11 cellular contexts compared by ENCODE assay signal in the genomic region with DNA sequence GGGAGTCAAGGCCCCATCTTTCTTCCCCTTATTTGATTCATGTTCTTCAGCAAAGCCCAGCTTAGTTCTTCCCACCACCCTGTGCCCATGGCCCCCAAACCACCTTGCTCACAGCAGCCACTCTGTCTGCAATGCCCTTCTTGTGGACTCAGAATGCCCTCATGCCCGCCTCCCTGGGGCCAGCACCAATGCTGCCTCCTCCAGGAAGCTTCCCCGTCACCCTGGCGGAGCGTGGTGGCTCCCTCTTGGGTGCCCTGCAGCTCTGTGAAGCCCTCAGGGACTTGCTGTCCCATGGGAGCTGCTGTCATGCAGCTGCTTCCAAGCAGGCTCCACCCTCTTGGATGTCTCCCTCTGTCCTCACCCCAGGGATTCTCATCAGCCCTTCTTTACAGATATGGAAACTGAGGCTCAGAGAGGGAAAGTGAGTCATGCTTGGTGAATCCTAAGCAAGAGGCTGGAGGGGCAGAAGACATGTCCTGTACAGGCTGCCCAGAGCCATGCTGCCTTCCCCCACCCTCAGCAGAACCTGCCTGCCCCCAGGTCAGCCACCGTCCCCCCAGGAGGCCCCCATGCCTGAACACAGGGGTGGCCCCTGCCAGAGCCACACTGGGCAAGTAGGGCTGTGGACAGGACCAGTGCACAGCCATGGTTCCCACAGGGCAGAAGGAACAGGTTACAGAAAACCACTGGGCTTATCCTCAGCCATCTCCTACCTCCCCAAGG. TPM values are rescaled to one million over a fixed set of nuclear protein-coding genes. Genes with fewer than 3 reads are reported as not detected.
DNase-seq lines count a peak whose midpoint lies in the region; ATAC-seq, FAIRE-seq and TF ChIP-seq lines count a peak whose summit lies in the region.
"Had no signal": no experiment of that assay in that cellular context is flagged by ENCODE, and none has a peak within 500 bp of the region (broad histone marks: within the 10 kb centered on the region; RNA-seq: fewer than 3 reads in every experiment).

No MANE protein-coding gene starts in this region.

- DNase-seq in left ventricle myocardium superior: peak; percentile 18
- DNase-seq in left ventricle myocardium inferior: no peak
- peak; percentile 49 for DNase-seq in activated CD8-positive, alpha-beta T cell treated with anti-CD3 and anti-CD28 coated beads for 36 hours
- DNase-seq in nephron progenitor cell: no peak
- DNase-seq in occipital lobe (lab: John Stamatoyannopoulos, UW): no peak
- no peak for DNase-seq in transverse colon
- DNase-seq in H54 (ENCODE audit: insufficient read length, low spot score): no peak
- DNase-seq: ovary had no signal

- H3K9me3 ChIP-seq in left ventricle myocardium inferior (replicated peaks) (peaks cover 8% of the 10 kb centered on the region), transverse colon (no peaks in the 10 kb centered on the region)
- H3K9me3 ChIP-seq: ovary, suprapubic skin had no signal

- H3K9me3 Mint-ChIP-seq in activated CD8-positive, alpha-beta T cell treated with anti-CD3 and anti-CD28 coated beads for 36 hours: peaks cover 12% of the 10 kb centered on the region
- H3K9me3 Mint-ChIP-seq in nephron progenitor cell: peaks cover 7% of the 10 kb centered on the region

- H3K27me3 ChIP-seq in left ventricle myocardium inferior (ENCODE audit: low read depth): peaks cover 22% of the 10 kb centered on the region
- no peaks in the 10 kb centered on the region for H3K27me3 ChIP-seq in transverse colon
- H3K27me3 ChIP-seq: ovary had no signal

- TF ChIP-seq EP300 in transverse colon (IDR thresholded peaks at IDR 0.05; ENCODE audit: low read depth): no peak

- TF ChIP-seq POLR2A in transverse colon (IDR thresholded peaks at IDR 0.05) (no peak), H54 (IDR thresholded peaks at IDR 0.05; ENCODE audit: low read depth, low read length) (no peak)

- H3K27ac Mint-ChIP-seq in activated CD8-positive, alpha-beta T cell treated with anti-CD3 and anti-CD28 coated beads for 36 hours: peak overlapping the region; percentile 93
- H3K27ac Mint-ChIP-seq in nephron progenitor cell: no peak overlapping the region

- TF ChIP-seq CTCF in left ventricle myocardium inferior (IDR thresholded peaks at IDR 0.05; ENCODE audit: borderline replicate concordance) (no peak), nephron progenitor cell (IDR thresholded peaks at IDR 0.05) (no peak), transverse colon (IDR thresholded peaks at IDR 0.05) (no peak)
- no peak for TF ChIP-seq CTCF in activated CD8-positive, alpha-beta T cell treated with anti-CD3 and anti-CD28 coated beads for 36 hours (IDR thresholded peaks at IDR 0.05)

- ATAC-seq in left ventricle myocardium superior (no peak), HG02938 (IDR thresholded peaks at IDR 0.05; ENCODE audit: unreplicated experiment) (peak; percentile 32)
- peak; percentile 6 for ATAC-seq in activated CD8-positive, alpha-beta T cell treated with anti-CD3 and anti-CD28 coated beads for 36 hours

- no peak overlapping the region for H3K4me3 ChIP-seq in left ventricle myocardium inferior
- no peak overlapping the region for H3K4me3 ChIP-seq in transverse colon
- H3K4me3 ChIP-seq: ovary, suprapubic skin had no signal

- peaks cover 15% of the 10 kb centered on the region for H3K36me3 Mint-ChIP-seq in activated CD8-positive, alpha-beta T cell treated with anti-CD3 and anti-CD28 coated beads for 36 hours (ENCODE audit: low read depth)
- H3K36me3 Mint-ChIP-seq in nephron progenitor cell (ENCODE audit: low read depth): no peaks in the 10 kb centered on the region

- FAIRE-seq in H54 (lab: Jason Lieb, UNC): no peak

- H3K27me3 Mint-ChIP-seq in activated CD8-positive, alpha-beta T cell treated with anti-CD3 and anti-CD28 coated beads for 36 hours: no peaks in the 10 kb centered on the region
- peaks cover 9% of the 10 kb centered on the region for H3K27me3 Mint-ChIP-seq in nephron progenitor cell (ENCODE audit: low read depth, poor library complexity)

- H3K27ac ChIP-seq in left ventricle myocardium inferior (replicated peaks) (no peak overlapping the region), transverse colon (no peak overlapping the region)
- H3K27ac ChIP-seq: ovary, suprapubic skin had no signal

- peaks cover 90% of the 10 kb centered on the region for H3K4me1 Mint-ChIP-seq in activated CD8-positive, alpha-beta T cell treated with anti-CD3 and anti-CD28 coated beads for 36 hours (ENCODE audit: low read depth)
- H3K4me1 Mint-ChIP-seq in nephron progenitor cell: peaks cover 57% of the 10 kb centered on the region

- H3K4me3 Mint-ChIP-seq in activated CD8-positive, alpha-beta T cell treated with anti-CD3 and anti-CD28 coated beads for 36 hours: peak overlapping the region; percentile 42
- no peak overlapping the region for H3K4me3 Mint-ChIP-seq in nephron progenitor cell

- CTCF ChIA-PET in activated CD8-positive, alpha-beta T cell treated with anti-CD3 and anti-CD28 coated beads for 36 hours (lab: Charles Lee): interaction anchor here (1.1 to 6.2 kb wide), 4 partner anchors 10 to 19 kb away, joined by 4 to 43 read pairs (median 14); partner anchors contain the start of gene ASTL

- intact Hi-C loops in left ventricle myocardium superior (cut with micrococcal nuclease) (no loop called here), left ventricle myocardium inferior (cut with micrococcal nuclease) (no loop called here), transverse colon (cut with DNase I; ENCODE audit: low total_unique reads) (no loop called here)
- intact Hi-C loops in activated CD8-positive, alpha-beta T cell treated with anti-CD3 and anti-CD28 coated beads for 36 hours (cut with micrococcal nuclease): loop anchor here (1.0 kb wide), 1 partner anchor 7 kb away; no protein-coding TSS in a partner anchor

- WGBS in transverse colon (ENCODE audit: low coverage in 1 of 2), 2 donors: 91% methylated on average over 4 of the region's 5 CpGs; no CpG with 5 or more reads in 1 of the 2 donors

- H3K4me1 ChIP-seq in left ventricle myocardium inferior: no peaks in the 10 kb centered on the region
- peaks cover 0 to 4% (median 1%) of the 10 kb centered on the region in 4 donors for H3K4me1 ChIP-seq in transverse colon
- H3K4me1 ChIP-seq: suprapubic skin had no signal

- POLR2A ChIA-PET in activated CD8-positive, alpha-beta T cell treated with anti-CD3 and anti-CD28 coated beads for 36 hours (lab: Charles Lee): interaction anchor here (0.8 to 22.2 kb wide), 4 partner anchors 15 to 52 kb away, joined by 3 to 690 read pairs (median 6); partner anchors contain the start of genes ASTL, DUSP2 and STARD7

- in situ Hi-C loops in transverse colon (cut with MboI; ENCODE audit: low pct_ligation_motif_present in 1 of 4, low pct_unique_long_range_greater_than_20kb in 1 of 4, low sequenced_read_pairs in 3 of 4): no loop called here

- H3K36me3 ChIP-seq in left ventricle myocardium inferior (no peaks in the 10 kb centered on the region), transverse colon (no peaks in the 10 kb centered on the region)
- H3K36me3 ChIP-seq: ovary, suprapubic skin had no signal

RNA-seq across cellular contexts. Expression of gene DUSP2, which starts 11.8 kb away (rescaled TPM):
- total RNA-seq in left ventricle myocardium superior (1.9 TPM), left ventricle myocardium inferior (0.82 TPM), occipital lobe (7.3 TPM), transverse colon (10 to 100 TPM in 1 of 4 donors, 1 to 10 TPM in 2, not detected in 1; 1.6 to 25.1 (median 9.1) TPM)
- total RNA-seq in activated CD8-positive, alpha-beta T cell treated with anti-CD3 and anti-CD28 coated beads for 36 hours: 100 to 1,000 TPM; 311 to 313 TPM

RNA-seq across cellular contexts. Expression of gene ASTL, which starts 18.8 kb away (rescaled TPM):
- not detected for total RNA-seq in left ventricle myocardium superior
- not detected for total RNA-seq in left ventricle myocardium inferior
- 1 to 10 TPM; 1.8 to 2.7 TPM for total RNA-seq in activated CD8-positive, alpha-beta T cell treated with anti-CD3 and anti-CD28 coated beads for 36 hours
- total RNA-seq in occipital lobe: not detected
- total RNA-seq in transverse colon: under 1 TPM in 1 of 4 donors, not detected in 3; 0.95 TPM
- total RNA-seq: fibroblast of villous mesenchyme had no signal

RNA-seq across cellular contexts. Expression of gene ADRA2B, which starts 40.7 kb away (rescaled TPM):
- 5.0 TPM for total RNA-seq in left ventricle myocardium superior
- total RNA-seq in left ventricle myocardium inferior: 2.9 TPM
- total RNA-seq in activated CD8-positive, alpha-beta T cell treated with anti-CD3 and anti-CD28 coated beads for 36 hours: under 1 TPM; 0.29 to 0.34 TPM
- total RNA-seq in occipital lobe: not detected
- total RNA-seq in transverse colon: under 1 TPM in 2 of 4 donors, not detected in 2; 0.27 to 0.32 TPM
- total RNA-seq: fibroblast of villous mesenchyme had no signal

RNA-seq across cellular contexts. Expression of gene STARD7, which starts 51.5 kb away (rescaled TPM):
- total RNA-seq in left ventricle myocardium superior (214 TPM), left ventricle myocardium inferior (174 TPM), occipital lobe (165 TPM), transverse colon (100 to 1,000 TPM in 3 of 4 donors, 10 to 100 TPM in 1; 74.1 to 155 (median 139) TPM)
- 100 to 1,000 TPM; 145 to 149 TPM for total RNA-seq in activated CD8-positive, alpha-beta T cell treated with anti-CD3 and anti-CD28 coated beads for 36 hours

Comparison
In these comparisons a context has a peak if more than half of its experiments do, and no peak if none do; other contexts are left out.
1. DNase-seq: peak in left ventricle myocardium superior (single experiment) and activated CD8-positive, alpha-beta T cell treated with anti-CD3 and anti-CD28 coated beads for 36 hours (single experiment); none in left ventricle myocardium inferior (single experiment), nephron progenitor cell (single experiment), occipital lobe (single experiment), transverse colon (single experiment) and H54 (single experiment).
2. RNA of gene DUSP2, which starts 11.8 kb away (total RNA-seq): 311 to 313 TPM in activated CD8-positive, alpha-beta T cell treated with anti-CD3 and anti-CD28 coated beads for 36 hours; 1.6 to 25.1 TPM in transverse colon, 7.3 TPM in occipital lobe (single experiment), 1.9 TPM in left ventricle myocardium superior (single experiment) and 0.82 TPM in left ventricle myocardium inferior (single experiment); every median in the first group is over 10 times any median in the second.